8 cellular contexts compared by ENCODE assay signal in genomic region chr2:69893684-69894481, GRCh38. TPM values are rescaled to one million over a fixed set of nuclear protein-coding genes. Genes with fewer than 3 reads are reported as not detected.
A peak's percentile ranks its signal among the peaks of the same experiment; 100 is the strongest.
DNase-seq lines count a peak whose midpoint lies in the region; ATAC-seq, FAIRE-seq and TF ChIP-seq lines count a peak whose summit lies in the region.

TSS of gene SNRNP27 (plus strand) at chr2:69893956. CDS start at chr2:69893985, 29 bp downstream.

- peak; percentile 53 for DNase-seq in DMS79 (lab: John Stamatoyannopoulos, UW)
- peak; percentile 56 for DNase-seq in H54 (ENCODE audit: insufficient read length, low spot score)
- peak; percentile 78 for DNase-seq in NCI-H146 (lab: John Stamatoyannopoulos, UW)
- peak; percentile 75 to 90 (median 80) for DNase-seq in adrenal gland
- peak; percentile 73 to 88 (median 81) for DNase-seq in heart left ventricle
- DNase-seq in trophoblast cell = peak; percentile 46 to 73
- peak; percentile 84 for DNase-seq in transverse colon

- peak; percentile 87 to 94 (median 91) for ATAC-seq in heart left ventricle

- H3K18ac ChIP-seq in trophoblast cell (ENCODE audit: low read length) = peak within 1 kb of the TSS; percentile 84

- H3K14ac ChIP-seq in trophoblast cell (ENCODE audit: low read length) = peak within 1 kb of the TSS; percentile 46

- peak within 1 kb of the TSS; percentile 63 to 87 (median 71) for H3K27ac ChIP-seq in adrenal gland
- peak within 1 kb of the TSS in 11 of 12 donors; percentile 66 to 91 (median 80) for H3K27ac ChIP-seq in heart left ventricle
- peak within 1 kb of the TSS; percentile 3 for H3K27ac ChIP-seq in trophoblast cell (ENCODE audit: low read depth, low read length)
- peak within 1 kb of the TSS; percentile 76 to 91 (median 84) for H3K27ac ChIP-seq in transverse colon

- peak within 1 kb of the TSS; percentile 70 for H4K12ac ChIP-seq in trophoblast cell (ENCODE audit: low read depth, low read length)

- H3K79me1 ChIP-seq in trophoblast cell (ENCODE audit: low read length) = peaks cover 4% of the 10 kb centered on the region

- no peak within 1 kb of the TSS for H2AK5ac ChIP-seq in trophoblast cell (ENCODE audit: low read length)

- H2BK12ac ChIP-seq in trophoblast cell (ENCODE audit: low read length) = no peak within 1 kb of the TSS

- no peak for TF ChIP-seq EP300 in transverse colon (IDR thresholded peaks at IDR 0.05; ENCODE audit: low read depth)

- no peaks in the 10 kb centered on the region for H3K9me3 ChIP-seq in adrenal gland (replicated peaks in 1 of 3)
- peaks cover 0 to 7% (median 0%) of the 10 kb centered on the region in 12 donors for H3K9me3 ChIP-seq in heart left ventricle
- H3K9me3 ChIP-seq in trophoblast cell (ENCODE audit: insufficient read depth, low read depth, low read length) = no peaks in the 10 kb centered on the region
- no peaks in the 10 kb centered on the region for H3K9me3 ChIP-seq in transverse colon

- FAIRE-seq in H54 (lab: Jason Lieb, UNC) = peak; percentile 58

- peaks cover 29% of the 10 kb centered on the region for H3K4me1 Mint-ChIP-seq in T-helper 1 cell treated with Interleukin-12 subunit alpha and Interleukin-12 subunit beta and Interleukin-4 antibody, amounts not matched to agents 30 μg/mL and 1 μg/mL, for 36 hours (ENCODE audit: low read depth)

- 0 to 1% (median 0%) methylated on average over 31 of the region's 31 CpGs for WGBS in adrenal gland, 4 donors
- WGBS in heart left ventricle, 4 donors = 0 to 1% (median 0%) methylated on average over 31 of the region's 31 CpGs
- no CpG with 5 or more reads among the region's 31 CpGs for WGBS in trophoblast cell (ENCODE audit: extremely low coverage, insufficient coverage, insufficient read length)
- WGBS in transverse colon (ENCODE audit: low coverage in 1 of 2), 2 donors = 0 to 1% methylated on average over 19 to 31 of the region's 31 CpGs

- H3K36me3 ChIP-seq in adrenal gland (replicated peaks in 1 of 2) = peaks cover 0 to 30% of the 10 kb centered on the region in 2 donors
- peaks cover 0 to 38% (median 34%) of the 10 kb centered on the region in 9 donors for H3K36me3 ChIP-seq in heart left ventricle
- peaks cover 12 to 13% of the 10 kb centered on the region in 2 experiments for H3K36me3 ChIP-seq in trophoblast cell (ENCODE audit: control insufficient read depth in 1 of 2, insufficient read depth in 2 of 2, low read length in 2 of 2)
- H3K36me3 ChIP-seq in transverse colon = peaks cover 0 to 30% (median 14%) of the 10 kb centered on the region in 4 donors

- peak within 1 kb of the TSS; percentile 62 for H3K4me2 ChIP-seq in trophoblast cell (ENCODE audit: low read length)

- no peak within 1 kb of the TSS for H3K23ac ChIP-seq in trophoblast cell (ENCODE audit: low read length)

- H3K9me3 Mint-ChIP-seq in T-helper 1 cell treated with Interleukin-12 subunit alpha and Interleukin-12 subunit beta and Interleukin-4 antibody, amounts not matched to agents 30 μg/mL and 1 μg/mL, for 36 hours = peaks cover 6% of the 10 kb centered on the region

- peak within 1 kb of the TSS; percentile 86 for H2AFZ ChIP-seq in trophoblast cell (ENCODE audit: insufficient read depth, low read length, poor library complexity)

- H3K27me3 ChIP-seq in adrenal gland = no peaks in the 10 kb centered on the region
- H3K27me3 ChIP-seq in heart left ventricle = no peaks in the 10 kb centered on the region
- H3K27me3 ChIP-seq in trophoblast cell (ENCODE audit: insufficient read depth, low read length) = no peaks in the 10 kb centered on the region
- H3K27me3 ChIP-seq in transverse colon = no peaks in the 10 kb centered on the region

- H2BK5ac ChIP-seq in trophoblast cell (ENCODE audit: low read depth, low read length, poor library complexity) = peak within 1 kb of the TSS; percentile 26

- H3K27me3 Mint-ChIP-seq in T-helper 1 cell treated with Interleukin-12 subunit alpha and Interleukin-12 subunit beta and Interleukin-4 antibody, amounts not matched to agents 30 μg/mL and 1 μg/mL, for 36 hours (ENCODE audit: low read depth) = no peaks in the 10 kb centered on the region

- TF ChIP-seq POLR2A in H54 (IDR thresholded peaks at IDR 0.05; ENCODE audit: low read depth, low read length) = peak; percentile 40; the same call in 1 of the 2 replicates
- TF ChIP-seq POLR2A in adrenal gland (IDR thresholded peaks at IDR 0.05) = peak in 1 of 2 donors; percentile 40
- TF ChIP-seq POLR2A in heart left ventricle (IDR thresholded peaks at IDR 0.05) = peak in 1 of 2 donors; percentile 46
- TF ChIP-seq POLR2A in transverse colon (IDR thresholded peaks at IDR 0.05) = peak; percentile 57

- H3K4me1 ChIP-seq in adrenal gland (replicated peaks in 1 of 2) = peaks cover 8 to 21% of the 10 kb centered on the region in 2 donors
- peaks cover 0 to 29% (median 15%) of the 10 kb centered on the region in 12 donors for H3K4me1 ChIP-seq in heart left ventricle
- peaks cover 3 to 6% of the 10 kb centered on the region in 2 experiments for H3K4me1 ChIP-seq in trophoblast cell (ENCODE audit: control insufficient read depth in 1 of 2, insufficient read depth in 2 of 2, low read length in 2 of 2)
- peaks cover 12 to 26% (median 15%) of the 10 kb centered on the region in 4 donors for H3K4me1 ChIP-seq in transverse colon

- in situ Hi-C loops in transverse colon (cut with MboI; ENCODE audit: low pct_ligation_motif_present in 1 of 4, low pct_unique_long_range_greater_than_20kb in 1 of 4, low sequenced_read_pairs in 3 of 4) = no loop called here

- H3K79me2 ChIP-seq in trophoblast cell (ENCODE audit: control insufficient read depth, insufficient read depth, low read length, poor library complexity) = peaks cover 6% of the 10 kb centered on the region

- peaks cover 31% of the 10 kb centered on the region for H3K36me3 Mint-ChIP-seq in T-helper 1 cell treated with Interleukin-12 subunit alpha and Interleukin-12 subunit beta and Interleukin-4 antibody, amounts not matched to agents 30 μg/mL and 1 μg/mL, for 36 hours (ENCODE audit: low read depth)

- TF ChIP-seq CTCF in adrenal gland (IDR thresholded peaks at IDR 0.05) (no peak), heart left ventricle (IDR thresholded peaks at IDR 0.05) (peak in 1 of 12 donors; percentile 11), transverse colon (IDR thresholded peaks at IDR 0.05) (peak in 1 of 5 experiments; percentile 9)

- peak within 1 kb of the TSS; percentile 70 for H3K9ac ChIP-seq in trophoblast cell (ENCODE audit: low read length)

- peak within 1 kb of the TSS; percentile 100 for H3K4me3 Mint-ChIP-seq in T-helper 1 cell treated with Interleukin-12 subunit alpha and Interleukin-12 subunit beta and Interleukin-4 antibody, amounts not matched to agents 30 μg/mL and 1 μg/mL, for 36 hours

- H3K4me3 ChIP-seq in adrenal gland = peak within 1 kb of the TSS; percentile 62 to 85 (median 66)
- peak within 1 kb of the TSS; percentile 56 to 93 (median 80) for H3K4me3 ChIP-seq in heart left ventricle
- peak within 1 kb of the TSS; percentile 78 for H3K4me3 ChIP-seq in trophoblast cell (ENCODE audit: low read depth, low read length)
- peak within 1 kb of the TSS; percentile 55 to 93 (median 58) for H3K4me3 ChIP-seq in transverse colon

- peak within 1 kb of the TSS; percentile 7 for H2BK120ac ChIP-seq in trophoblast cell (ENCODE audit: insufficient read depth, low read length, poor library complexity)

- H4K91ac ChIP-seq in trophoblast cell (ENCODE audit: low read depth, low read length) = peak within 1 kb of the TSS; percentile 55

- H3K4ac ChIP-seq in trophoblast cell (ENCODE audit: low read depth, low read length) = peak within 1 kb of the TSS; percentile 93

- H3K27ac Mint-ChIP-seq in T-helper 1 cell treated with Interleukin-12 subunit alpha and Interleukin-12 subunit beta and Interleukin-4 antibody, amounts not matched to agents 30 μg/mL and 1 μg/mL, for 36 hours = peak within 1 kb of the TSS; percentile 96

- intact Hi-C loops in adrenal gland (cut with DNase I) = no loop called here
- intact Hi-C loops in heart left ventricle (cut with DNase I) = loop anchor here in 1 of 10 donors (10.0 kb wide), 1 partner anchor 169 kb away; no protein-coding TSS in a partner anchor
- intact Hi-C loops in transverse colon (cut with DNase I; ENCODE audit: low total_unique reads) = no loop called here

- H4K8ac ChIP-seq in trophoblast cell (ENCODE audit: low read depth, low read length) = peak within 1 kb of the TSS; percentile 90

RNA-seq across cellular contexts. Expression of gene SNRNP27, which starts in this region (rescaled TPM):
- total RNA-seq in adrenal gland (10 to 100 TPM; 35.2 to 67.4 (median 43.7) TPM), heart left ventricle (10 to 100 TPM; 48.4 to 75.4 (median 55.0) TPM), transverse colon (10 to 100 TPM in 3 of 4 donors, 1 to 10 TPM in 1; 2.4 to 75.4 (median 63.6) TPM)
- polyA plus RNA-seq in adrenal gland (10 to 100 TPM; 25.1 to 76.0 (median 46.7) TPM), heart left ventricle (10 to 100 TPM; 37.5 to 97.8 TPM)
- 74.1 and 74.2 TPM in 2 replicates for polyA plus RNA-seq in trophoblast cell (2013)

Comparison
In these comparisons a context has a peak if more than half of its experiments do, and no peak if none do; other contexts are left out.
1. Peak in every context shown above with its lines: DNase-seq, ATAC-seq, H3K4me3 ChIP-seq and H3K27ac ChIP-seq.
2. H3K27ac ChIP-seq: peak in every context shown above with its lines; median percentile 84 in transverse colon; 80 in heart left ventricle; 71 in adrenal gland; 3 in trophoblast cell.